In the genomic region with DNA sequence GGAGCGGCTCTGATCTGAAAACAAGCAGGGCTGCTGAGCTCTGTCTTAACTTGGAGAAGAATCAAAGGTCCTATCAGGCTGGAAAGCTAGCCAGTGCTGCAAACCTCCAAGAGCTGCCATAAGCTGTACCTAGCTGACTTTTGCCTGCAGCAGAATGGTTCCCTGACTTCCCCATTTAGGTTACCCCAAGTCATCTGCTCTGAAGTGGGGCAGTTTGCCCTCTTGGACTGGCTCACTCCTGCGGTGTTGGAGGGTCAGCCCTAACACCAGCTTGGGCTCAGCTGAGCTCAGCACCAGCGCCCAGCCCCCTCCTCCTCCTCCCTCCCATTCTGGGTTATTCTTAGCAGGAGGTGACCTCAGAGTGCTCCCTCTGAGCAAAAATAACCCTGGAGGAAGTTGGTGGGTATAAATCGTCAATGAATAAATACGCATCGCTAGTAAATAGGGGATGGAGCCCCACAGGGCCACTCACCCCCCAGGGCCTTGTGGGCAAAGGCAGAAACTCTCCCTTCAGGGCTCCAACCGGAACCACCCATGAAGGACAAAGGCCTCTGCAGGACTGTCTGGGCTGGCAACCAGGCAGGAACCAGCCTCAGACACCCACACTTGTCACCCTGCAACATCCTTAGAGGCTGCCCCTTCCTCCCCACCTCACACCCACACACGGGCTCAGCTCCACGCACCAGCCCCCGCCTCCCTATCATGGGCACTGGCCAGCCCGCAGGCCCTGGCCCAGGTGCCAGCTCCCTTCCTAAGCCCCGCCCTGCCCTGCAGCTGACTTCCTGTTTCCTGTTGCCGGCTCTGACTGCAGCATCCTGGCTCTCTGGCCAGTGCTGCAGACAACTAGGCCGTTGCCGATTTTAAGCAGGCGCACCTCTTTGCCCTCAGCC, we compare ENCODE assay signal across 8 cellular contexts.
DNase-seq lines count a peak whose midpoint lies in the region; ATAC-seq and TF ChIP-seq lines count a peak whose summit lies in the region.

No MANE protein-coding gene starts in this region.

- TF ChIP-seq CTCF in brain microvascular endothelial cell (IDR thresholded peaks at IDR 0.05; ENCODE audit: low read depth, low read length, missing control alignments) = no peak

- H3K27ac ChIP-seq in brain microvascular endothelial cell = no peak overlapping the region

- H3K36me3 ChIP-seq in brain microvascular endothelial cell (replicated peaks) = no peaks in the 10 kb centered on the region

- no peak overlapping the region for H3K4me3 ChIP-seq in brain microvascular endothelial cell (ENCODE audit: low read depth, low read length)

- peak; percentile 82 for DNase-seq in DMS153 treated with DMSO at 0.1 percent for 48 hours (lab: John Stamatoyannopoulos, UW; ENCODE audit: unreplicated experiment)
- DNase-seq in HUDEP-2 (lab: John Stamatoyannopoulos, UW; ENCODE audit: unreplicated experiment in 76 of 76) = peak in 59 of 76 experiments; percentile 6 to 76 (median 49)
- peak; percentile 61 for DNase-seq in T-helper 22 cell (ENCODE audit: low read depth)
- DNase-seq in brain microvascular endothelial cell = peak; percentile 16
- DNase-seq in left kidney (ENCODE audit: low read depth, low spot score) = peak; percentile 45
- peak; percentile 58 to 68 for DNase-seq in stimulated activated CD4-positive, alpha-beta T cell treated with anti-CD3 and anti-CD28 coated beads, Interleukin-4, amount 100 ng/mL, for 48 hours (ENCODE audit: low read depth in 2 of 2)
- DNase-seq in LoVo (ENCODE audit: low spot score) = no peak

- in situ Hi-C loops in brain microvascular endothelial cell (cut with HindIII; ENCODE audit: low pct_ligation_motif_present, low sequenced_read_pairs) = no loop called here

- no peaks in the 10 kb centered on the region for H3K27me3 ChIP-seq in brain microvascular endothelial cell (replicated peaks)

- ATAC-seq in GM19468 (IDR thresholded peaks at IDR 0.05; ENCODE audit: extremely low read depth, unreplicated experiment) = peak; percentile 80
